ENCODE assay signal across 1 cellular context in the genomic region with DNA sequence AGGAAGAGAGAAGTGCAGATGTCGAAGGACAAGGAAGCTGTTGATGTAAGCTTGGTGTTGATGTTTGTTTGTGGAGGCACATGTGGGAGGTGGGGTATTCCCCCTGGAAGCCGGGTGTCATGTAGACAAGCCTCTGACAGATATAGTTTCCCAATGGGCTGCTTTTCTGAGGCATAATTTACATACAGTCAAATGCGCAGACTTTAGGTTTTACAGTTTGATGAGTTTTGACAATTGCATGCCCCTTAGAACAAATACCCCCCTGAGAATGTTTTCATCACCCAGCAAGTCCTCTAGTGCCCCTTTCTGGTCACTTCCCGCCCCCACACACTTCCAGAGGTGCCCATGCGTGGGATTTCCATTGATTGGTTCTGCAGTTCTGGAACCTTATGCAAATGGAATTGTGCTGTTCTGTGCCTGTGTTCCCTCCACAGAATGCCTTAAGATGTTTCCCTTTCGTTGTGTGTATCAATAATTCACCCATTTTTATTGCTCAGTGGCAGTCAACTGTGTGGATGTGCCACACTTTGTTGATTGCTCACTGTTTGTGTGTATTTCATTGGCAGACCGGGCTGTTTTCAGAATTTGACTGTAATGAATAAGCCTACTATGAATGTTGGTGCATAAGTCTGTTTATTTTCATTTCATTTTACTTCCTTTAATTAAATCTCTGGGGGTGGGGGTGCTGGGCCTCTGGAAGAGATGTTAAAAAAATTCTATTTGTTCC.
TF ChIP-seq lines count a peak whose summit lies in the region.

No MANE protein-coding gene starts in this region.

TF ChIP-seq in IMR-90, 13 proteins besides CTCF, POLR2A, EP300 and RAD21:
- no peak for TF ChIP-seq CEBPB (IDR thresholded peaks at IDR 0.05; ENCODE audit: low read depth, low read length)
- no peak for TF ChIP-seq BHLHE40 (IDR thresholded peaks at IDR 0.05; ENCODE audit: low read depth, low read length)
- no peak for TF ChIP-seq NFE2L2 (IDR thresholded peaks at IDR 0.05; ENCODE audit: low read depth, low read length)
- no peak for TF ChIP-seq CHD1 (IDR thresholded peaks at IDR 0.05; ENCODE audit: low read depth, low read length)
- TF ChIP-seq, protein P1, sequence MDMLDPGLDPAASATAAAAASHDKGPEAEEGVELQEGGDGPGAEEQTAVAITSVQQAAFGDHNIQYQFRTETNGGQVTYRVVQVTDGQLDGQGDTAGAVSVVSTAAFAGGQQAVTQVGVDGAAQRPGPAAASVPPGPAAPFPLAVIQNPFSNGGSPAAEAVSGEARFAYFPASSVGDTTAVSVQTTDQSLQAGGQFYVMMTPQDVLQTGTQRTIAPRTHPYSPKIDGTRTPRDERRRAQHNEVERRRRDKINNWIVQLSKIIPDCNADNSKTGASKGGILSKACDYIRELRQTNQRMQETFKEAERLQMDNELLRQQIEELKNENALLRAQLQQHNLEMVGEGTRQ (IDR thresholded peaks at IDR 0.05; ENCODE audit: low read depth, low read length): no peak
- no peak for TF ChIP-seq MAFK (IDR thresholded peaks at IDR 0.05; ENCODE audit: low read depth, low read length)
- TF ChIP-seq MXI1 (IDR thresholded peaks at IDR 0.05; ENCODE audit: borderline replicate concordance, low read depth, low read length): no peak
- no peak for TF ChIP-seq MAZ (IDR thresholded peaks at IDR 0.05; ENCODE audit: borderline replicate concordance, low read depth, low read length)
- no peak for TF ChIP-seq ELK1 (IDR thresholded peaks at IDR 0.05; ENCODE audit: borderline replicate concordance, low read depth, low read length)
- TF ChIP-seq SMC3 (IDR thresholded peaks at IDR 0.05; ENCODE audit: low read depth, low read length): no peak
- TF ChIP-seq RCOR1 (IDR thresholded peaks at IDR 0.05; ENCODE audit: insufficient replicate concordance, low read length): no peak
- no peak for TF ChIP-seq RFX5 (IDR thresholded peaks at IDR 0.05; ENCODE audit: low read depth, low read length)
- TF ChIP-seq FOS (IDR thresholded peaks at IDR 0.05; ENCODE audit: low read depth, low read length): no peak
TF ChIP-seq in IMR-90: peak in this region for 0.
